Comparison of ENCODE assay signal across 20 cellular contexts in the genomic region with DNA sequence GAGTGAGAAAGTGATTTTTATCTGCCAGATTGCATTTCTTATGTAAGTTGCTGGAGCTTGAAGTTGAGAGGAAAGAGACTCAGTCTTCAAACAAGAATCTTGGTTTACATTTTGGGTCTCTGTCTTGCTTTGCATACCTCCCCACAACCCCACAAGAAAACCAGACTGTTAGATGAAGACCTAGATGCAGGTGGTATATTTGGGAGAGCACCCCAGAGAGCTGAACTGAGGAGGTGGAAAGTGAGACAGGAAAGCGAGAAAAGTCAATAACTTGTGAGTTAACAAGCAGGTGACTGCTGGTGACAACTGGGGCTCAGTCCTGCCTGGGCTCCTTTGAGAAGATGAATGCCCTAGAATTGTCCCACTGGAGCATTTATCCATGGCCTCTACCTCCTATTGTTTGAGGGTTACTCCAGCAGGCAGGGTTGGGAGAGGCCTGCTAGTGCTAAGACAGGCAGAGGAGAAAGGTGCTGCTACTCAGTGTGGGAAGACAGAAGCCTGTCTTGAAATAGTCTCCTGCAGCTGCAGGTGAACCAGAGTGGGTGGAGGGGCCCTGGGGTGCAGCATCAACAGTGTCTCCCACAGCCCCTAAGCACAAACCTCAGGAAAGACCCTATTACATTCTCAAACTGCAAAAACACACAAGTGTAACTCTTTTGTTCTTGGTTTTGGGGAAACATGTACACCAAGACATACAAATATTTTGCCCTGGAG. TPM values are rescaled to one million over a fixed set of nuclear protein-coding genes. Genes with fewer than 3 reads are reported as not detected.
A peak's percentile ranks its signal among the peaks of the same experiment; 100 is the strongest.
DNase-seq lines count a peak whose midpoint lies in the region; ATAC-seq, FAIRE-seq and TF ChIP-seq lines count a peak whose summit lies in the region.
"Had no signal": no experiment of that assay in that cellular context is flagged by ENCODE, and none has a peak within 500 bp of the region (broad histone marks: within the 10 kb centered on the region; RNA-seq: fewer than 3 reads in every experiment).

No MANE protein-coding gene starts in this region.

- peaks cover 18% of the 10 kb centered on the region for H3K4me1 ChIP-seq in GM12878 (ENCODE audit: control insufficient read depth, insufficient read depth, low read length)
- H3K4me1 ChIP-seq in prostate gland (replicated peaks), result no peaks in the 10 kb centered on the region
- H3K4me1 ChIP-seq in endodermal cell (ENCODE audit: control insufficient read depth, insufficient read depth, low read length), result no peaks in the 10 kb centered on the region
- H3K4me1 ChIP-seq: HAP-1 had no signal

- no peak; a peak in 1 of 4 replicates for TF ChIP-seq EP300 in GM12878 (IDR thresholded peaks at IDR 0.05; ENCODE audit: borderline replicate concordance in 1 of 2, control insufficient read depth in 1 of 2, low read depth in 2 of 2, low read length in 2 of 2)

- H3K9ac ChIP-seq in GM12878 (ENCODE audit: control insufficient read depth, insufficient read depth, low read length), result no peak overlapping the region
- no peak overlapping the region for H3K9ac ChIP-seq in endodermal cell (ENCODE audit: extremely low read depth, low read length, poor library complexity, severe bottlenecking)

- no peaks in the 10 kb centered on the region for H3K79me2 ChIP-seq in GM12878 (ENCODE audit: control insufficient read depth, insufficient read depth, low read length)

- peak overlapping the region; percentile 13; the same call in 1 of the 2 replicates for H3K27ac ChIP-seq in GM12878 (ENCODE audit: control insufficient read depth, insufficient read depth)
- no peak overlapping the region for H3K27ac ChIP-seq in prostate gland
- no peak overlapping the region for H3K27ac ChIP-seq in endodermal cell (ENCODE audit: low read depth, low read length)
- H3K27ac ChIP-seq: C4-2B, skin epidermis had no signal

- H3K4me2 ChIP-seq in GM12878 (ENCODE audit: control insufficient read depth, insufficient read depth), result peak overlapping the region; percentile 3; the same call in 1 of the 2 replicates

- intact Hi-C loops in GM12878 (cut with micrococcal nuclease; ENCODE audit: unreplicated experiment) (no loop called here), prostate gland (cut with DNase I) (no loop called here)

- CTCF ChIA-PET in GM12878 (lab: Yijun Ruan, JAX), result interaction anchor here (1.2 to 2.1 kb wide), 2 partner anchors 29 to 166 kb away, joined by 3 to 5 read pairs; no protein-coding TSS in a partner anchor

- TF ChIP-seq RAD21 in GM12878 (IDR thresholded peaks at IDR 0.05; ENCODE audit: insufficient read depth, low read depth, low read length), result no peak

- DNase-seq in GM12878 (ENCODE audit: low read depth, low spot score) (peak; percentile 34), prostate gland (ENCODE audit: low spot score) (no peak), NOMO-1 treated with dmso at 0.1 percent for 144 hours (lab: John Stamatoyannopoulos, UW; ENCODE audit: unreplicated experiment) (no peak), NCI-H187 (lab: John Stamatoyannopoulos, UW) (no peak), endodermal cell (no peak)
- DNase-seq: activated naive CD8-positive, alpha-beta T cell treated with anti-CD3 and anti-CD28 coated beads, Interleukin-2, amount 10 ng/mL, durations not matched to agents 7 days and 5 days; dermis blood vessel endothelial cell; kidney; NCI-H2029 treated with DMSO at 0.1 percent for 48 hours had no signal

- peaks cover 31% of the 10 kb centered on the region for H3K27me3 Mint-ChIP-seq in endodermal cell (ENCODE audit: insufficient read depth)

- peaks cover 43% of the 10 kb centered on the region for H3K9me3 Mint-ChIP-seq in endodermal cell

- in situ Hi-C loops in GM12878 (cut with MboI), result no loop called here

- peaks cover 5% of the 10 kb centered on the region for H3K36me3 Mint-ChIP-seq in endodermal cell (ENCODE audit: low read depth)
- H3K36me3 Mint-ChIP-seq: activated naive CD8-positive, alpha-beta T cell treated with anti-CD3 and anti-CD28 coated beads, Interleukin-2, amount 10 ng/mL, durations not matched to agents 7 days and 5 days had no signal

- no peaks in the 10 kb centered on the region for H3K36me3 ChIP-seq in GM12878 (ENCODE audit: control insufficient read depth in 2 of 2, insufficient read depth in 2 of 2, low read length in 1 of 2)
- no peaks in the 10 kb centered on the region for H3K36me3 ChIP-seq in prostate gland
- no peaks in the 10 kb centered on the region for H3K36me3 ChIP-seq in endodermal cell (ENCODE audit: control insufficient read depth, insufficient read depth, low read length)
- H3K36me3 ChIP-seq: HAP-1 had no signal

- POLR2A ChIA-PET in GM12878 (lab: Charles Lee), result no interaction called here

- RAD21 ChIA-PET in GM12878 (lab: Charles Lee; ENCODE audit: unreplicated experiment), result no interaction called here

- no peak overlapping the region for H3K4me3 ChIP-seq in GM12878
- H3K4me3 ChIP-seq in prostate gland, result no peak overlapping the region
- no peak overlapping the region for H3K4me3 ChIP-seq in endodermal cell (ENCODE audit: low read length)
- H3K4me3 ChIP-seq: HAP-1, K562, skin epidermis had no signal

- H4K20me1 ChIP-seq in GM12878 (ENCODE audit: control insufficient read depth, insufficient read depth), result no peaks in the 10 kb centered on the region

- BruUV-seq in GM12878 (replicated peaks; lab: Mats Ljungman, UMichigan), result no TSS peak

- peak; percentile 18 for FAIRE-seq in GM12878 (lab: Jason Lieb, UNC)
- FAIRE-seq: frontal cortex, K562, kidney had no signal

- TF ChIP-seq POLR2A in GM12878 (IDR thresholded peaks at IDR 0.05; ENCODE audit: low read depth, low read length) (no peak), prostate gland (IDR thresholded peaks at IDR 0.05) (no peak)

- ATAC-seq in GM18868 (IDR thresholded peaks at IDR 0.05; ENCODE audit: unreplicated experiment) (peak; percentile 74), GM21526 (IDR thresholded peaks at IDR 0.05; ENCODE audit: low FRiP score, unreplicated experiment) (peak; percentile 89), HG03045 (IDR thresholded peaks at IDR 0.05; ENCODE audit: unreplicated experiment) (peak; percentile 88), GM12878 (no peak)
- ATAC-seq: K562; natural killer cell treated with Interleukin-12 subunit alpha and Interleukin-12 subunit beta and Interleukin-15 and Interleukin-18, amount 100 ng/mL, for 72 hours had no signal

- peaks cover 9% of the 10 kb centered on the region; the same call in 2 of the 3 replicates for H3K9me3 ChIP-seq in GM12878 (replicated peaks; ENCODE audit: control insufficient read depth, insufficient read depth, low read length)
- no peaks in the 10 kb centered on the region for H3K9me3 ChIP-seq in prostate gland
- peaks cover 46% of the 10 kb centered on the region for H3K9me3 ChIP-seq in endodermal cell (ENCODE audit: control insufficient read depth, low read length)
- H3K9me3 ChIP-seq: HAP-1 had no signal

- no peak overlapping the region for H2AFZ ChIP-seq in GM12878 (ENCODE audit: control insufficient read depth, low read depth, low read length)

- H3K4me1 Mint-ChIP-seq in endodermal cell, result no peaks in the 10 kb centered on the region
- H3K4me1 Mint-ChIP-seq: activated naive CD8-positive, alpha-beta T cell treated with anti-CD3 and anti-CD28 coated beads, Interleukin-2, amount 10 ng/mL, durations not matched to agents 7 days and 5 days had no signal

- no peak overlapping the region for H3K4me3 Mint-ChIP-seq in endodermal cell
- H3K4me3 Mint-ChIP-seq: activated naive CD8-positive, alpha-beta T cell treated with anti-CD3 and anti-CD28 coated beads, Interleukin-2, amount 10 ng/mL, durations not matched to agents 7 days and 5 days; natural killer cell treated with Interleukin-12 subunit alpha and Interleukin-12 subunit beta and Interleukin-15 and Interleukin-18, amount 100 ng/mL, for 72 hours had no signal

- SMC1A ChIA-PET in GM12878 (lab: Charles Lee; ENCODE audit: uncharacterized antibody, unreplicated experiment), result no interaction called here

- no peaks in the 10 kb centered on the region for H3K27me3 ChIP-seq in GM12878 (replicated peaks in 1 of 2; ENCODE audit: control insufficient read depth in 2 of 2, insufficient read depth in 2 of 2, low read length in 1 of 2)
- no peaks in the 10 kb centered on the region for H3K27me3 ChIP-seq in prostate gland (replicated peaks; ENCODE audit: insufficient read depth)
- H3K27me3 ChIP-seq in endodermal cell (ENCODE audit: control insufficient read depth, insufficient read depth, low read length, poor library complexity, severe bottlenecking), result no peaks in the 10 kb centered on the region

- WGBS in GM12878 (ENCODE audit: insufficient coverage, insufficient replicate concordance, low lambda C conversion rate, missing lambda C conversion rate), result 0% methylated on average over 1 of the region's 1 CpG
- WGBS in prostate gland, result 96% methylated on average over 1 of the region's 1 CpG
- WGBS in endodermal cell (ENCODE audit: insufficient coverage in 1 of 2, insufficient read length in 1 of 2), 2 experiments, result 90 to 100% methylated on average over 1 of the region's 1 CpG

- no peak for TF ChIP-seq CTCF in GM12878 (IDR thresholded peaks at IDR 0.05 in 2 of 3, conservative IDR thresholded peaks at IDR 0.05 in 1 of 3; ENCODE audit: control insufficient read depth in 2 of 3, extremely low read depth in 1 of 3, insufficient read depth in 1 of 3, low read depth in 3 of 3, low read length in 3 of 3)
- no peak for TF ChIP-seq CTCF in prostate gland (IDR thresholded peaks at IDR 0.05)
- TF ChIP-seq CTCF in endodermal cell (conservative IDR thresholded peaks at IDR 0.05), result no peak

- no peak overlapping the region for H3K27ac Mint-ChIP-seq in endodermal cell
- H3K27ac Mint-ChIP-seq: activated naive CD8-positive, alpha-beta T cell treated with anti-CD3 and anti-CD28 coated beads, Interleukin-2, amount 10 ng/mL, durations not matched to agents 7 days and 5 days; natural killer cell treated with Interleukin-12 subunit alpha and Interleukin-12 subunit beta and Interleukin-15 and Interleukin-18, amount 100 ng/mL, for 72 hours had no signal

RNA-seq across cellular contexts. Expression of a gene that starts 10.6 kb away (rescaled TPM):
- total RNA-seq in GM12878 (2013; cell fraction: nucleolus; rRNA removed), result not detected in 2 replicates
- total RNA-seq in GM12878 (2014; rRNA removed) (not detected in 2 replicates), GM12878 (2014; rRNA removed; fragmentation: Illumina TruSeq; extraction: Trizol) (not detected in 2 replicates), GM12878 (2021) (not detected in 2 replicates), prostate gland (10 to 100 TPM in 1 of 2 donors, 1 to 10 TPM in 1; 3.0 to 50.7 TPM), endodermal cell (under 1 TPM; 0.64 to 0.97 TPM)
- not detected for polyA plus RNA-seq in GM12878 (2011; ENCODE audit: low read depth)
- polyA plus RNA-seq in GM12878 (2011; rRNA removed) (not detected in 2 replicates), GM12878 (2014; fragmentation: Illumina TruSeq; extraction: Trizol) (not detected in 2 replicates), GM12878 (2014; fragmentation: Nextera tagmentation; extraction: Ambion mirVana) (not detected), GM12878 (2014; rRNA removed) (not detected in 2 replicates), GM12878 (2016; fragmentation: Nextera tagmentation; extraction: Ambion mirVana) (not detected)
- polyA plus RNA-seq in GM12878 (2011; cell fraction: cytosol; rRNA removed), result not detected in 2 replicates
- polyA plus RNA-seq in GM12878 (2011; cell fraction: nucleus; rRNA removed), result not detected in 2 replicates
- polyA plus RNA-seq in GM12878 (2012), result not detected in 2 replicates
- not detected in 2 replicates for polyA minus RNA-seq in GM12878 (2011; rRNA and poly(A)+ RNA removed)
- polyA minus RNA-seq in GM12878 (2011; cell fraction: cytosol; rRNA and poly(A)+ RNA removed), result not detected in 2 replicates
- polyA minus RNA-seq in GM12878 (2011; cell fraction: nucleus; rRNA and poly(A)+ RNA removed), result not detected in 2 replicates
- polyA plus RNA-seq in endodermal cell (2013, experiment 1 of 2), result not detected
- polyA plus RNA-seq in endodermal cell (2013, experiment 2 of 2), result 0.46 TPM
- total RNA-seq: activated CD8-positive, alpha-beta memory T cell treated with anti-CD3 and anti-CD28 coated beads for 36 hours; activated naive CD8-positive, alpha-beta T cell treated with anti-CD3 and anti-CD28 coated beads, Interleukin-2, amount 10 ng/mL, durations not matched to agents 7 days and 5 days; dermis blood vessel endothelial cell; K562; kidney; natural killer cell treated with Interleukin-12 subunit alpha and Interleukin-12 subunit beta and Interleukin-15 and Interleukin-18, amount 100 ng/mL, for 72 hours; ureter had no signal
- polyA plus RNA-seq: K562 had no signal
